ENCODE assay signal across 23 cellular contexts in genomic region chr3:31096661-31097060, GRCh38.
DNase-seq lines count a peak whose midpoint lies in the region; ATAC-seq, FAIRE-seq and TF ChIP-seq lines count a peak whose summit lies in the region.
"Had no signal": no experiment of that assay in that cellular context is flagged by ENCODE, and none has a peak within 500 bp of the region (broad histone marks: within the 10 kb centered on the region; RNA-seq: fewer than 3 reads in every experiment).

No MANE protein-coding gene starts in this region.

- no peaks in the 10 kb centered on the region for H4K20me1 ChIP-seq in MM.1S (ENCODE audit: insufficient read depth, low read length)
- no peaks in the 10 kb centered on the region for H4K20me1 ChIP-seq in GM12878 (ENCODE audit: control insufficient read depth, insufficient read depth)

- SMC1A ChIA-PET in GM12878 (lab: Charles Lee; ENCODE audit: uncharacterized antibody, unreplicated experiment), result interaction anchor here (0.6 to 2.4 kb wide), 10 partner anchors 9 to 713 kb away, joined by 3 to 8 read pairs (median 3); no protein-coding TSS in a partner anchor

- no peaks in the 10 kb centered on the region for H3K27me3 Mint-ChIP-seq in stimulated activated naive B cell treated with anti-CD40 and anti-IgM and Interleukin-4, amounts not matched to agents 10 μg/mL and 1 μg/mL and 100 μg/mL, for 72 hours
- H3K27me3 Mint-ChIP-seq in activated T-cell treated with anti-CD3 and anti-CD28 coated beads, Interleukin-2, amount 50 U/mL, for 24 hours, result no peaks in the 10 kb centered on the region
- H3K27me3 Mint-ChIP-seq: IgD-negative memory B cell; naive thymus-derived CD8-positive, alpha-beta T cell had no signal

- ATAC-seq in GM12878 (peak; percentile 31; the same call in 2 of the 3 replicates), HG03439 (IDR thresholded peaks at IDR 0.05; ENCODE audit: unreplicated experiment) (no peak)
- no peak for ATAC-seq in stimulated activated naive B cell treated with anti-CD40 and anti-IgM and Interleukin-4, amounts not matched to agents 10 μg/mL and 1 μg/mL and 100 μg/mL, for 72 hours (replicated peaks)
- ATAC-seq: naive thymus-derived CD8-positive, alpha-beta T cell; Panc1 had no signal

- H3K4me2 ChIP-seq in MM.1S (ENCODE audit: low read depth, low read length), result peak overlapping the region; percentile 31; the same call in 1 of the 2 replicates
- peak overlapping the region; percentile 33 for H3K4me2 ChIP-seq in GM12878 (ENCODE audit: control insufficient read depth, insufficient read depth)
- no peak overlapping the region for H3K4me2 ChIP-seq in parathyroid adenoma (ENCODE audit: low read length)

- no peaks in the 10 kb centered on the region for H3K36me3 Mint-ChIP-seq in stimulated activated naive B cell treated with anti-CD40 and anti-IgM and Interleukin-4, amounts not matched to agents 10 μg/mL and 1 μg/mL and 100 μg/mL, for 72 hours
- no peaks in the 10 kb centered on the region for H3K36me3 Mint-ChIP-seq in activated T-cell treated with anti-CD3 and anti-CD28 coated beads, Interleukin-2, amount 50 U/mL, for 24 hours (ENCODE audit: low read depth)
- H3K36me3 Mint-ChIP-seq: IgD-negative memory B cell; naive thymus-derived CD8-positive, alpha-beta T cell had no signal

- 0% methylated on average over 3 of the region's 3 CpGs for WGBS in GM12878 (ENCODE audit: insufficient coverage, insufficient replicate concordance, low lambda C conversion rate, missing lambda C conversion rate)

- H2AFZ ChIP-seq in MM.1S (ENCODE audit: low read length) (no peak overlapping the region), GM12878 (ENCODE audit: control insufficient read depth, low read depth, low read length) (peak overlapping the region; percentile 33), parathyroid adenoma (peak overlapping the region; percentile 47)

- DNase-seq in GM18507 (ENCODE audit: extremely low spot score, insufficient read length, low read depth) (no peak), MM.1S (peak; percentile 12), GM12878 (ENCODE audit: low read depth, low spot score) (no peak)
- DNase-seq in stimulated activated naive B cell treated with anti-CD40 and anti-IgM and Interleukin-4, amounts not matched to agents 10 μg/mL and 1 μg/mL and 100 μg/mL, for 72 hours, result no peak
- DNase-seq in activated T-cell treated with anti-CD3 and anti-CD28 coated beads, Interleukin-2, amount 50 U/mL, for 24 hours, result no peak
- DNase-seq: activated CD4-positive, alpha-beta T cell treated with anti-CD3 and anti-CD28 coated beads for 4 hours; activated CD8-positive, alpha-beta memory T cell treated with anti-CD3 and anti-CD28 coated beads, Interleukin-2, amount 50 U/mL, for 48 hours; activated naive CD4-positive, alpha-beta T cell; kidney; mammary epithelial cell; naive thymus-derived CD8-positive, alpha-beta T cell; NCI-H1092; NCI-H774; stimulated activated CD8-positive, alpha-beta memory T cell treated with anti-CD3 and anti-CD28 coated beads, Interleukin-4, amount 100 ng/mL, for 48 hours; T-helper 9 cell; uterus had no signal

- no peaks in the 10 kb centered on the region for H3K9me3 ChIP-seq in MM.1S (replicated peaks; ENCODE audit: insufficient read depth, low read length)
- no peaks in the 10 kb centered on the region; the same call in 2 of the 3 replicates for H3K9me3 ChIP-seq in GM12878 (replicated peaks; ENCODE audit: control insufficient read depth, insufficient read depth, low read length)
- no peaks in the 10 kb centered on the region for H3K9me3 ChIP-seq in parathyroid adenoma (ENCODE audit: control insufficient read depth, low read length)
- H3K9me3 ChIP-seq: ascending aorta, uterus had no signal

- FAIRE-seq in GM18507 (lab: Jason Lieb, UNC), result peak; percentile 26
- no peak for FAIRE-seq in GM12878 (lab: Jason Lieb, UNC)
- FAIRE-seq: H1, kidney had no signal

- CTCF ChIA-PET in GM12878 (lab: Yijun Ruan, JAX), result interaction anchor here (1.0 to 1.6 kb wide), 2 partner anchors 18 to 168 kb away, joined by 3 to 4 read pairs; no protein-coding TSS in a partner anchor

- H3K79me2 ChIP-seq in MM.1S (ENCODE audit: low read length) (no peaks in the 10 kb centered on the region), GM12878 (ENCODE audit: control insufficient read depth, insufficient read depth, low read length) (no peaks in the 10 kb centered on the region), parathyroid adenoma (no peaks in the 10 kb centered on the region)

- H3K4me1 ChIP-seq in MM.1S (ENCODE audit: low read length), result peaks cover 11% of the 10 kb centered on the region; the same call in 1 of the 2 replicates
- 0 out of 2 replicates have a peak, but pooled peaks cover 7% of the 10 kb centered on the region for H3K4me1 ChIP-seq in GM12878 (ENCODE audit: control insufficient read depth, insufficient read depth, low read length)
- H3K4me1 ChIP-seq in parathyroid adenoma, result no peaks in the 10 kb centered on the region
- H3K4me1 ChIP-seq: ascending aorta, uterus had no signal

- peaks cover 3 to 16% of the 10 kb centered on the region in 2 donors for H3K4me1 Mint-ChIP-seq in stimulated activated naive B cell treated with anti-CD40 and anti-IgM and Interleukin-4, amounts not matched to agents 10 μg/mL and 1 μg/mL and 100 μg/mL, for 72 hours
- H3K4me1 Mint-ChIP-seq in activated T-cell treated with anti-CD3 and anti-CD28 coated beads, Interleukin-2, amount 50 U/mL, for 24 hours (ENCODE audit: low read depth), result peaks cover 8% of the 10 kb centered on the region

- no peak overlapping the region for H3K4me3 Mint-ChIP-seq in stimulated activated naive B cell treated with anti-CD40 and anti-IgM and Interleukin-4, amounts not matched to agents 10 μg/mL and 1 μg/mL and 100 μg/mL, for 72 hours
- no peak overlapping the region for H3K4me3 Mint-ChIP-seq in activated T-cell treated with anti-CD3 and anti-CD28 coated beads, Interleukin-2, amount 50 U/mL, for 24 hours
- H3K4me3 Mint-ChIP-seq: naive thymus-derived CD8-positive, alpha-beta T cell had no signal

- intact Hi-C loops in GM12878 (cut with micrococcal nuclease; ENCODE audit: unreplicated experiment), result no loop called here

- no peak for TF ChIP-seq EP300 in GM12878 (IDR thresholded peaks at IDR 0.05; ENCODE audit: borderline replicate concordance in 1 of 2, control insufficient read depth in 1 of 2, low read depth in 2 of 2, low read length in 2 of 2)

- no peaks in the 10 kb centered on the region for H3K9me2 ChIP-seq in MM.1S (replicated peaks; ENCODE audit: insufficient read depth, low read length)

- TF ChIP-seq CTCF in MM.1S (IDR thresholded peaks at IDR 0.05; ENCODE audit: low read length) (no peak), GM12878 (IDR thresholded peaks at IDR 0.05 in 2 of 3, conservative IDR thresholded peaks at IDR 0.05 in 1 of 3; ENCODE audit: control insufficient read depth in 2 of 3, extremely low read depth in 1 of 3, insufficient read depth in 1 of 3, low read depth in 3 of 3, low read length in 3 of 3) (no peak), parathyroid adenoma (IDR thresholded peaks at IDR 0.05) (no peak)

- no peaks in the 10 kb centered on the region for H3F3A ChIP-seq in MM.1S (ENCODE audit: insufficient read depth, low read length)

- TF ChIP-seq RAD21 in GM12878 (IDR thresholded peaks at IDR 0.05; ENCODE audit: insufficient read depth, low read depth, low read length), result no peak

- no peak overlapping the region for H3K9ac ChIP-seq in MM.1S (ENCODE audit: low read length)
- H3K9ac ChIP-seq in GM12878 (ENCODE audit: control insufficient read depth, insufficient read depth, low read length), result no peak overlapping the region
- no peak overlapping the region for H3K9ac ChIP-seq in parathyroid adenoma

- H3K36me3 ChIP-seq in MM.1S (replicated peaks; ENCODE audit: insufficient read depth, low read length) (no peaks in the 10 kb centered on the region), GM12878 (ENCODE audit: control insufficient read depth in 2 of 2, insufficient read depth in 2 of 2, low read length in 1 of 2) (no peaks in the 10 kb centered on the region), parathyroid adenoma (ENCODE audit: control insufficient read depth, insufficient read depth, low read length) (no peaks in the 10 kb centered on the region)
- H3K36me3 ChIP-seq: ascending aorta, uterus had no signal

- H3K4me3 ChIP-seq in MM.1S (ENCODE audit: low read length) (no peak overlapping the region), GM12878 (no peak overlapping the region), parathyroid adenoma (ENCODE audit: low read depth, low read length) (no peak overlapping the region)
- H3K4me3 ChIP-seq: ascending aorta, SK-N-MC, uterus had no signal

- H3K9me3 Mint-ChIP-seq in stimulated activated naive B cell treated with anti-CD40 and anti-IgM and Interleukin-4, amounts not matched to agents 10 μg/mL and 1 μg/mL and 100 μg/mL, for 72 hours, result no peaks in the 10 kb centered on the region
- peaks cover 3% of the 10 kb centered on the region for H3K9me3 Mint-ChIP-seq in activated T-cell treated with anti-CD3 and anti-CD28 coated beads, Interleukin-2, amount 50 U/mL, for 24 hours
- H3K9me3 Mint-ChIP-seq: IgD-negative memory B cell; naive thymus-derived CD8-positive, alpha-beta T cell had no signal

- RAD21 ChIA-PET in GM12878 (lab: Charles Lee; ENCODE audit: unreplicated experiment), result no interaction called here

- POLR2A ChIA-PET in GM12878 (lab: Charles Lee), result no interaction called here

- in situ Hi-C loops in GM12878 (cut with MboI), result no loop called here

- BruUV-seq in GM12878 (replicated peaks; lab: Mats Ljungman, UMichigan), result no TSS peak

- TF ChIP-seq POLR2A in GM12878 (IDR thresholded peaks at IDR 0.05; ENCODE audit: low read depth, low read length), result no peak

- H3K27ac ChIP-seq in MM.1S (ENCODE audit: low read length), result no peak overlapping the region
- H3K27ac ChIP-seq in GM12878 (ENCODE audit: control insufficient read depth, insufficient read depth), result no peak overlapping the region
- H3K27ac ChIP-seq in parathyroid adenoma, result no peak overlapping the region
- H3K27ac ChIP-seq: ascending aorta, SK-N-MC, uterus had no signal

- H3K27me3 ChIP-seq in MM.1S (replicated peaks; ENCODE audit: insufficient read depth, low read length) (no peaks in the 10 kb centered on the region), GM12878 (replicated peaks in 1 of 2; ENCODE audit: control insufficient read depth in 2 of 2, insufficient read depth in 2 of 2, low read length in 1 of 2) (no peaks in the 10 kb centered on the region), parathyroid adenoma (ENCODE audit: control insufficient read depth, insufficient read depth, low read length) (no peaks in the 10 kb centered on the region)
- H3K27me3 ChIP-seq: ascending aorta, uterus had no signal

- H3K27ac Mint-ChIP-seq in stimulated activated naive B cell treated with anti-CD40 and anti-IgM and Interleukin-4, amounts not matched to agents 10 μg/mL and 1 μg/mL and 100 μg/mL, for 72 hours, result no peak overlapping the region
- no peak overlapping the region for H3K27ac Mint-ChIP-seq in activated T-cell treated with anti-CD3 and anti-CD28 coated beads, Interleukin-2, amount 50 U/mL, for 24 hours

TF ChIP-seq in GM12878, 131 proteins besides CTCF, POLR2A, EP300 and RAD21:
- TF ChIP-seq RUNX3 (IDR thresholded peaks at IDR 0.05; ENCODE audit: low read length), result peak; percentile 74
- TF ChIP-seq BHLHE40 (IDR thresholded peaks at IDR 0.05; ENCODE audit: borderline replicate concordance in 1 of 2, low read depth in 2 of 2, low read length in 1 of 2), result no peak
